Comparison of ENCODE assay signal across 9 cellular contexts in the genomic region with DNA sequence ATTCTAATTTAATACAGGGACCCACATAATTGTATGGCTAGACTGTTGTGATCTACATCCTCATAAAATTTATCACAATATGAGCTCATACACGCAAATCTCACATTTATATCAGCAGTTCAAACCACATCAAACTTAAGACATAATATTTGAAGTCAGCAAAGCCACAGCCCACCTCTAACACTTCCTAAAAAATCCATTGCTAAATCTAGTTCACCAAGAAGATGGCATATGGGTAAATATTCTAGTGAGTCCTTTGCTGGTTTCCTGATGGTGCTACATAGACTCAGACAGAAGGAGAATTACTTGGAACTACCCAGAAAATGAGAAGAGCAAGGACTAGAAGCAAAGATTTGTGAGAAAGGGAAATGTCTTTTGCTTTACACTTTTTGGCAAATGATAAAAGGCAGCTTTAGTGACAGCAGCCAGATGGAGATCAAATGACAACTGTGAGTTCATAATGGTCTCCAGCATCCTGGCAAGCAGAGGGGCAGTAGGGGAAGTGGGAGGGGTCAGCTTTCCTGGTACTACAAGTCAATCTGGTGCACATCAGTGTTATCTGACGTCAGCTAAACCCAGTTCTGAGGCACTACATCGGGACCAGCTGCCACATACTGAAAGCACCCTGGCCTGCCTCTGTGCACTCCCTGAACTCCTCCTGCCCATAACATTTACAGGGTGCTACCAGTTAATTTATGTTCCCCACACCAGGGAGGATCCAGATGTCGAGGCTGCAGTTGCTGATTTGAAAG. TPM values are rescaled to one million over a fixed set of nuclear protein-coding genes. Genes with fewer than 3 reads are reported as not detected.
DNase-seq lines count a peak whose midpoint lies in the region; ATAC-seq and TF ChIP-seq lines count a peak whose summit lies in the region.
"Had no signal": no experiment of that assay in that cellular context is flagged by ENCODE, and none has a peak within 500 bp of the region (broad histone marks: within the 10 kb centered on the region; RNA-seq: fewer than 3 reads in every experiment).

No MANE protein-coding gene starts in this region.

- H3K4me3 Mint-ChIP-seq in activated naive CD8-positive, alpha-beta T cell treated with anti-CD3 and anti-CD28 coated beads, Interleukin-2, amount 10 ng/mL, durations not matched to agents 7 days and 5 days: peak overlapping the region; percentile 58

- peaks cover 13% of the 10 kb centered on the region for H3K27me3 Mint-ChIP-seq in activated naive CD8-positive, alpha-beta T cell treated with anti-CD3 and anti-CD28 coated beads, Interleukin-2, amount 10 ng/mL, durations not matched to agents 7 days and 5 days

- H3K9me3 ChIP-seq in OCI-LY1 (ENCODE audit: low read length) (no peaks in the 10 kb centered on the region), liver (ENCODE audit: control insufficient read depth in 4 of 4, low read length in 3 of 4) (no peaks in the 10 kb centered on the region)
- H3K9me3 ChIP-seq: SJSA1 had no signal

- H3K27me3 ChIP-seq in OCI-LY1 (ENCODE audit: insufficient read depth, low read length) (no peaks in the 10 kb centered on the region), liver (ENCODE audit: control insufficient read depth in 4 of 4, insufficient read depth in 4 of 4, low read length in 3 of 4) (no peaks in the 10 kb centered on the region)
- H3K27me3 ChIP-seq: SJSA1 had no signal

- peak; percentile 96 for ATAC-seq in activated naive CD8-positive, alpha-beta T cell treated with anti-CD3 and anti-CD28 coated beads, Interleukin-2, amount 10 ng/mL, durations not matched to agents 7 days and 5 days (ENCODE audit: low read depth)
- no peak for ATAC-seq in GM18519 (IDR thresholded peaks at IDR 0.05; ENCODE audit: low FRiP score, unreplicated experiment)

- H3K9ac ChIP-seq in OCI-LY1 (ENCODE audit: low read length) (peak overlapping the region; percentile 69), liver (ENCODE audit: low read depth in 1 of 2, low read length in 2 of 2) (no peak overlapping the region)

- TF ChIP-seq CTCF in OCI-LY1 (IDR thresholded peaks at IDR 0.05; ENCODE audit: low read length): no peak
- TF ChIP-seq CTCF in liver (IDR thresholded peaks at IDR 0.05; ENCODE audit: low read depth, low read length, missing input control): no peak

- H3K27ac Mint-ChIP-seq in activated naive CD8-positive, alpha-beta T cell treated with anti-CD3 and anti-CD28 coated beads, Interleukin-2, amount 10 ng/mL, durations not matched to agents 7 days and 5 days: peak overlapping the region; percentile 90

- DNase-seq in activated naive CD4-positive, alpha-beta T cell treated with Interleukin-2 at 50 U/mL for 16 hours: peak; percentile 16
- no peak for DNase-seq in activated naive CD4-positive, alpha-beta T cell treated with anti-CD3 and anti-CD28 coated beads, Interleukin-2, amount 50 U/mL, for 16 hours
- peak; percentile 40 for DNase-seq in activated naive CD8-positive, alpha-beta T cell treated with anti-CD3 and anti-CD28 coated beads, Interleukin-2, amount 10 ng/mL, durations not matched to agents 7 days and 5 days
- DNase-seq in HuH-7.5 (ENCODE audit: low spot score): no peak
- no peak for DNase-seq in kidney tubule cell (ENCODE audit: low spot score)

- no peak overlapping the region for H2AFZ ChIP-seq in OCI-LY1 (ENCODE audit: low read length)

- peaks cover 4% of the 10 kb centered on the region for H3F3A ChIP-seq in OCI-LY1 (ENCODE audit: insufficient read depth, low read length)

- H3K79me2 ChIP-seq in OCI-LY1 (ENCODE audit: insufficient read depth, low read length): no peaks in the 10 kb centered on the region

- no peaks in the 10 kb centered on the region for H3K36me3 Mint-ChIP-seq in activated naive CD8-positive, alpha-beta T cell treated with anti-CD3 and anti-CD28 coated beads, Interleukin-2, amount 10 ng/mL, durations not matched to agents 7 days and 5 days

- H3K9me2 ChIP-seq in OCI-LY1 (ENCODE audit: low read depth, low read length): no peaks in the 10 kb centered on the region

- no peaks in the 10 kb centered on the region for H3K9me3 Mint-ChIP-seq in activated naive CD8-positive, alpha-beta T cell treated with anti-CD3 and anti-CD28 coated beads, Interleukin-2, amount 10 ng/mL, durations not matched to agents 7 days and 5 days

- peaks cover 23% of the 10 kb centered on the region for H3K4me1 Mint-ChIP-seq in activated naive CD8-positive, alpha-beta T cell treated with anti-CD3 and anti-CD28 coated beads, Interleukin-2, amount 10 ng/mL, durations not matched to agents 7 days and 5 days

- peak overlapping the region; percentile 59 for H3K4me2 ChIP-seq in OCI-LY1 (ENCODE audit: low read length)

- H3K27ac ChIP-seq in OCI-LY1 (ENCODE audit: low read depth, low read length, poor library complexity, severe bottlenecking) (peak overlapping the region; percentile 100), liver (ENCODE audit: low read depth in 1 of 2, low read length in 2 of 2) (no peak overlapping the region)
- H3K27ac ChIP-seq: SJSA1 had no signal

- WGBS in liver: 56% methylated on average over 4 of the region's 4 CpGs

- H4K20me1 ChIP-seq in OCI-LY1 (ENCODE audit: insufficient read depth, low read length): no peaks in the 10 kb centered on the region

- POLR2A ChIA-PET in activated naive CD8-positive, alpha-beta T cell treated with anti-CD3 and anti-CD28 coated beads, Interleukin-2, amount 10 ng/mL, durations not matched to agents 7 days and 5 days (lab: Charles Lee): interaction anchor here (0.7 to 5.5 kb wide), 2 partner anchors 11 to 750 kb away, joined by 3 to 96 read pairs; a partner anchor contains a TSS

- no peak for TF ChIP-seq RAD21 in liver (IDR thresholded peaks at IDR 0.05)

- H3K4me1 ChIP-seq in OCI-LY1 (ENCODE audit: insufficient read depth, low read length, severe bottlenecking): peaks cover 59% of the 10 kb centered on the region
- H3K4me1 ChIP-seq in liver (ENCODE audit: control insufficient read depth in 4 of 4, insufficient read depth in 4 of 4, low read length in 3 of 4): no peaks in the 10 kb centered on the region

- H3K36me3 ChIP-seq in OCI-LY1 (ENCODE audit: insufficient read depth, low read length) (no peaks in the 10 kb centered on the region), liver (ENCODE audit: control insufficient read depth in 4 of 4, insufficient read depth in 3 of 4, low read depth in 1 of 4, low read length in 3 of 4) (no peaks in the 10 kb centered on the region)
- H3K36me3 ChIP-seq: SJSA1 had no signal

- H3K4me3 ChIP-seq in OCI-LY1 (ENCODE audit: low read depth, low read length, poor library complexity, severe bottlenecking) (peak overlapping the region; percentile 3), liver (ENCODE audit: low read depth in 1 of 3, low read length in 3 of 3) (no peak overlapping the region)
- H3K4me3 ChIP-seq: SJSA1 had no signal

TF ChIP-seq in liver, 16 proteins besides CTCF, POLR2A, EP300 and RAD21:
- TF ChIP-seq, protein P1, sequence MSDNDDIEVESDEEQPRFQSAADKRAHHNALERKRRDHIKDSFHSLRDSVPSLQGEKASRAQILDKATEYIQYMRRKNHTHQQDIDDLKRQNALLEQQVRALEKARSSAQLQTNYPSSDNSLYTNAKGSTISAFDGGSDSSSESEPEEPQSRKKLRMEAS (IDR thresholded peaks at IDR 0.05): no peak
- TF ChIP-seq NR2F2 (IDR thresholded peaks at IDR 0.05): peak; percentile 19

RNA-seq across cellular contexts. Expression of a gene that starts 10.6 kb away (rescaled TPM):
- total RNA-seq in activated naive CD8-positive, alpha-beta T cell treated with anti-CD3 and anti-CD28 coated beads, Interleukin-2, amount 10 ng/mL, durations not matched to agents 7 days and 5 days: 10 to 100 TPM; 24.4 to 26.2 TPM
- 10 to 100 TPM; 29.7 to 57.9 TPM for total RNA-seq in liver
- polyA plus RNA-seq in liver: 10 to 100 TPM; 26.3 to 37.1 TPM

Comparison
In these comparisons a context has a peak if more than half of its experiments do, and no peak if none do; other contexts are left out.
1. DNase-seq: peak in activated naive CD4-positive, alpha-beta T cell treated with Interleukin-2 at 50 U/mL for 16 hours (single experiment) and activated naive CD8-positive, alpha-beta T cell treated with anti-CD3 and anti-CD28 coated beads, Interleukin-2, amount 10 ng/mL, durations not matched to agents 7 days and 5 days (single experiment); none in activated naive CD4-positive, alpha-beta T cell treated with anti-CD3 and anti-CD28 coated beads, Interleukin-2, amount 50 U/mL, for 16 hours (single experiment), HuH-7.5 (single experiment) and kidney tubule cell (single experiment).